In the genomic region with DNA sequence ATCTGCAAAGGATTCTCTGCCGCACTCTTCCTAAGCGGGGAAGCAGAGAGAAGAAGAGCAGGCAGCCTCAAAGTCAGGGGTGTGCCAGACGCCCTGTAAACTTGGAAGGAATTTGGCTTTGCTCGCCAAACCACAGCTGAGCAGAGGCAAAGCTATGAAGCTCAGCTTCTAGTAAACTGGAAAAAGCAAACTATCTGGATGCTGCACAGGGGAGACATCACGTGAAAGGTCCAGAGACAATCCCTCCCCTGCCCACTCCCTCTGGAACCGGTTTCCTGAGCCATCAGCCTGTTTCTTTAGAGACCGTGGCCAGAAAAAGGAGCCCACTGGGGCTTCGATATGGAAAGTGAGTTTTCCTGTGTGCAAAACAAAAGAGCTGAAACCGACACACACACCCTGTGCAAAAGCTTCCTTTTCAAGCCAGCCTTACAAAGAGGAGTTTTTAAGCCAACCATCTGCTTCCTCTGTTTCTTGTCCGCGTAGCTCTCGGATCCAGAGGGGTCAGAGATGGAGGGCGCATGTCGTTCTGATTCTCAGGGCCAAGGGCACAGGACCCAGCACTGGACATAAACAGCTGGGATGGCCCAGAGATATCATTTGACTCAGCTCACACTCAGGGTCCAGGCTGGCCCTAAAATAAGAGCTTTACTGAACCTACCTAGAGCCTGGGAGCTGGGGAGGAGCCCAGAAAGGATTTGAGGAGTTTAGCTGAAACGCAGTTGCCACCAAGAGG, we compare ENCODE assay signal across 11 cellular contexts. TPM values are rescaled to one million over a fixed set of nuclear protein-coding genes. Genes with fewer than 3 reads are reported as not detected.
DNase-seq lines count a peak whose midpoint lies in the region; ATAC-seq and TF ChIP-seq lines count a peak whose summit lies in the region.
"Had no signal": no experiment of that assay in that cellular context is flagged by ENCODE, and none has a peak within 500 bp of the region (broad histone marks: within the 10 kb centered on the region; RNA-seq: fewer than 3 reads in every experiment).

No MANE protein-coding gene starts in this region.

- no peaks in the 10 kb centered on the region for H3K27me3 Mint-ChIP-seq in H9 (ENCODE audit: low read depth)
- no peaks in the 10 kb centered on the region for H3K27me3 Mint-ChIP-seq in stimulated activated memory B cell treated with anti-CD40 and anti-IgM and Interleukin-4, amounts not matched to agents 10 μg/mL and 1 μg/mL and 100 μg/mL, for 72 hours

- DNase-seq in H9 (no peak), left colon (peak; percentile 16 to 51), stomach (no peak), colonic mucosa (no peak), NCI-H2107 (lab: John Stamatoyannopoulos, UW) (no peak)
- DNase-seq: glutamatergic neuron, KBM-7 had no signal

- H3K79me1 ChIP-seq in H9 (ENCODE audit: insufficient read depth, low read depth, low read length, poor library complexity, severe bottlenecking): no peaks in the 10 kb centered on the region

- H3K4ac ChIP-seq in H9 (ENCODE audit: low read depth, low read length): no peak overlapping the region

- no peak overlapping the region for H4K5ac ChIP-seq in H9 (ENCODE audit: insufficient read length, low read depth, low read length)

- H3K9me3 Mint-ChIP-seq in H9: peaks cover 5 to 8% of the 10 kb centered on the region in 2 experiments; a peak in 3 of 5 replicates
- no peaks in the 10 kb centered on the region for H3K9me3 Mint-ChIP-seq in stimulated activated memory B cell treated with anti-CD40 and anti-IgM and Interleukin-4, amounts not matched to agents 10 μg/mL and 1 μg/mL and 100 μg/mL, for 72 hours

- H2BK15ac ChIP-seq in H9 (ENCODE audit: low read depth, low read length): no peak overlapping the region

- H3K79me2 ChIP-seq in H9 (ENCODE audit: insufficient read depth, low read length): no peaks in the 10 kb centered on the region
- H3K79me2 ChIP-seq: parathyroid adenoma had no signal

- WGBS in H9 (ENCODE audit: extremely low coverage, insufficient read length, low lambda C conversion rate): no CpG with 5 or more reads among the region's 15 CpGs
- 32 to 66% (median 64%) methylated on average over 15 of the region's 15 CpGs for WGBS in stomach, 5 donors

- H2AFZ ChIP-seq in H9 (ENCODE audit: low read length): no peak overlapping the region
- H2AFZ ChIP-seq: parathyroid adenoma had no signal

- H3K27ac ChIP-seq in H9 (ENCODE audit: insufficient read length, low read depth, low read length) (no peak overlapping the region), cingulate gyrus (ENCODE audit: low read depth, low read length) (peak overlapping the region; percentile 44), stomach (peak overlapping the region in 4 of 5 donors; percentile 13 to 81 (median 54)), colonic mucosa (no peak overlapping the region)
- H3K27ac ChIP-seq: parathyroid adenoma had no signal

- H2BK5ac ChIP-seq in H9 (ENCODE audit: insufficient read length, low read length): no peak overlapping the region

- intact Hi-C loops in left colon (cut with DNase I, micrococcal nuclease): no loop called here
- intact Hi-C loops in stomach (cut with DNase I; ENCODE audit: low total_unique reads): no loop called here
- intact Hi-C loops in colonic mucosa (cut with DNase I): no loop called here

- no peak overlapping the region for H4K91ac ChIP-seq in H9 (ENCODE audit: insufficient read length, low read depth, low read length)

- no peak overlapping the region for H3K4me3 Mint-ChIP-seq in H9
- no peak overlapping the region for H3K4me3 Mint-ChIP-seq in stimulated activated memory B cell treated with anti-CD40 and anti-IgM and Interleukin-4, amounts not matched to agents 10 μg/mL and 1 μg/mL and 100 μg/mL, for 72 hours

- H3K56ac ChIP-seq in H9 (ENCODE audit: insufficient read length, low read depth, low read length): no peak overlapping the region

- H2BK120ac ChIP-seq in H9 (ENCODE audit: low read depth, low read length, poor library complexity, severe bottlenecking): no peak overlapping the region

- H2AK5ac ChIP-seq in H9 (ENCODE audit: insufficient read length, low read length): no peak overlapping the region

- H3K27ac Mint-ChIP-seq in H9: 0 out of 7 replicates have a peak overlapping the region, but pooled peaks of 1 of the 3 experiments have one; percentile 15
- H3K27ac Mint-ChIP-seq in stimulated activated memory B cell treated with anti-CD40 and anti-IgM and Interleukin-4, amounts not matched to agents 10 μg/mL and 1 μg/mL and 100 μg/mL, for 72 hours: no peak overlapping the region

- H3K36me3 ChIP-seq in stomach (no peaks in the 10 kb centered on the region), colonic mucosa (no peaks in the 10 kb centered on the region)

- no peak overlapping the region for H2BK20ac ChIP-seq in H9 (ENCODE audit: low read depth, low read length, poor library complexity, severe bottlenecking)

- H4K8ac ChIP-seq in H9 (replicated peaks; ENCODE audit: insufficient read length, low read depth, low read length): peak overlapping the region; percentile 32

- H3K9me3 ChIP-seq in H9 (ENCODE audit: control insufficient read depth, low read depth, low read length) (no peaks in the 10 kb centered on the region), stomach (no peaks in the 10 kb centered on the region), colonic mucosa (no peaks in the 10 kb centered on the region)

- ATAC-seq in left colon (no peak), GM18498 (IDR thresholded peaks at IDR 0.05; ENCODE audit: unreplicated experiment) (no peak)
- ATAC-seq in stimulated activated memory B cell treated with anti-CD40 and anti-IgM and Interleukin-4, amounts not matched to agents 10 μg/mL and 1 μg/mL and 100 μg/mL, for 72 hours: no peak

- H3K4me3 ChIP-seq in stomach (no peak overlapping the region), colonic mucosa (no peak overlapping the region)

- H3K4me1 ChIP-seq in H9 (ENCODE audit: insufficient read depth, low read length): peaks cover 5% of the 10 kb centered on the region; the same call in 1 of the 2 replicates
- H3K4me1 ChIP-seq in stomach: peaks cover 0 to 50% (median 29%) of the 10 kb centered on the region in 4 donors
- H3K4me1 ChIP-seq in colonic mucosa: no peaks in the 10 kb centered on the region
- H3K4me1 ChIP-seq: parathyroid adenoma had no signal

- H3K4me1 Mint-ChIP-seq in H9: peaks cover 15 to 18% of the 10 kb centered on the region in 2 experiments
- no peaks in the 10 kb centered on the region for H3K4me1 Mint-ChIP-seq in stimulated activated memory B cell treated with anti-CD40 and anti-IgM and Interleukin-4, amounts not matched to agents 10 μg/mL and 1 μg/mL and 100 μg/mL, for 72 hours

- no peak overlapping the region for H3K18ac ChIP-seq in H9 (ENCODE audit: insufficient read length, low read depth, low read length)

- no peak for TF ChIP-seq EP300 in stomach (IDR thresholded peaks at IDR 0.05)

- no peak for TF ChIP-seq POLR2A in stomach (IDR thresholded peaks at IDR 0.05)

- H3K4me2 ChIP-seq in H9 (ENCODE audit: insufficient read depth, insufficient read length, low read length): no peak overlapping the region

- H3K9ac ChIP-seq in H9 (ENCODE audit: extremely low read depth, insufficient read length, low read length) (no peak overlapping the region), colonic mucosa (ENCODE audit: low read depth in 2 of 2, low read length in 2 of 2) (no peak overlapping the region)
- H3K9ac ChIP-seq: parathyroid adenoma had no signal

- H3K23me2 ChIP-seq in H9 (ENCODE audit: insufficient read length, low read depth, low read length, poor library complexity, severe bottlenecking): no peaks in the 10 kb centered on the region

- H3K36me3 Mint-ChIP-seq in H9 (ENCODE audit: insufficient read depth in 1 of 3, low read depth in 3 of 3): peaks cover 10 to 25% (median 12%) of the 10 kb centered on the region in 3 experiments
- peaks cover 19% of the 10 kb centered on the region for H3K36me3 Mint-ChIP-seq in stimulated activated memory B cell treated with anti-CD40 and anti-IgM and Interleukin-4, amounts not matched to agents 10 μg/mL and 1 μg/mL and 100 μg/mL, for 72 hours

- no peak overlapping the region for H3T11ph ChIP-seq in H9 (ENCODE audit: low read length)

- H3K27me3 ChIP-seq in H9 (ENCODE audit: insufficient read depth, low read length): no peaks in the 10 kb centered on the region
- H3K27me3 ChIP-seq in stomach: no peaks in the 10 kb centered on the region
- H3K27me3 ChIP-seq in colonic mucosa: no peaks in the 10 kb centered on the region

- peaks cover 2% of the 10 kb centered on the region for H4K20me1 ChIP-seq in H9 (ENCODE audit: control insufficient read depth, insufficient read depth, insufficient read length)

- no peak overlapping the region; the same call in 1 of the 2 replicates for H3K14ac ChIP-seq in H9 (ENCODE audit: insufficient read depth, low read length)

- no peak for TF ChIP-seq CTCF in H9 (conservative IDR thresholded peaks at IDR 0.05)
- TF ChIP-seq CTCF in stomach (IDR thresholded peaks at IDR 0.05): no peak
- TF ChIP-seq CTCF in colonic mucosa (IDR thresholded peaks at IDR 0.05): no peak

- H2BK12ac ChIP-seq in H9 (ENCODE audit: insufficient read length, low read depth, low read length): no peak overlapping the region

- H3K23ac ChIP-seq in H9 (ENCODE audit: insufficient read length, low read depth, low read length): no peak overlapping the region

RNA-seq across cellular contexts. Expression of gene DNAAF5, which starts 58.2 kb away (rescaled TPM):
- total RNA-seq in H9 (2021): 42.7 and 43.5 TPM in 2 replicates
- total RNA-seq in left colon: 10 to 100 TPM; 27.8 to 37.1 TPM
- total RNA-seq in stomach: 100 to 1,000 TPM in 1 of 5 donors, 10 to 100 TPM in 3, 1 to 10 TPM in 1; 9.2 to 210 (median 33.3) TPM
- polyA plus RNA-seq in stomach: 10 to 100 TPM in 2 of 3 donors, 1 to 10 TPM in 1; 6.7 to 15.1 (median 10.2) TPM
- total RNA-seq in colonic mucosa: 10 to 100 TPM; 31.0 to 54.9 TPM

RNA-seq across cellular contexts. Expression of gene PRKAR1B, which starts 58.8 kb away (rescaled TPM):
- total RNA-seq in H9 (2021) (43.3 and 44.2 TPM in 2 replicates), left colon (10 to 100 TPM; 26.5 to 31.0 TPM), stomach (10 to 100 TPM in 4 of 5 donors, 1 to 10 TPM in 1; 4.5 to 45.8 (median 15.2) TPM), colonic mucosa (10 to 100 TPM; 19.2 to 32.8 TPM)
- polyA plus RNA-seq in stomach: 1 to 10 TPM; 5.0 to 9.3 (median 7.8) TPM

Comparison
In these comparisons a context has a peak if more than half of its experiments do, and no peak if none do; other contexts are left out.
1. DNase-seq: peak in left colon (2 of 2); none in H9 (single experiment), stomach (single experiment), colonic mucosa (single experiment) and NCI-H2107 (single experiment).
2. H3K27ac ChIP-seq: peak in cingulate gyrus (single experiment) and stomach (4 of 5); none in H9 (single experiment) and colonic mucosa (single experiment).